In the genomic region with DNA sequence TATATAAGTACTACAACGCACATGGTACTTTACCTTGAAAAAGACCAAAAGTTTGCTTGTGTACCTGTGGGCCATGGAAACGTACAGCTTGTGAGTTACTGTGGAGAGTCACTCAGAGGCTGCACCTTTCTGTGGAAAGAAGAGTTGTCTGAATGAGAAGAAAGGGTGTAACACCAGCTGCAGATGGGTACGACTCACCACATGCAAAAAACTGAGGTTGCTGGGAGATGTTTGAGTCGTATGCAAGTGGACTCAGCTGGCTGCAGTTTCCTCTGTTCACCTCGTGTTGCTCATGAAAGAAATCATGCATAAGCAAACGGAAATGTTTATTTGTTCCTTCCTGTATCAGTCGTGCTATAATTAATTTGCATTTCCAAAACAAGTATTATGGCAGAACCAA, we compare ENCODE assay signal across 13 cellular contexts. TPM values are rescaled to one million over a fixed set of nuclear protein-coding genes. Genes with fewer than 3 reads are reported as not detected.
DNase-seq lines count a peak whose midpoint lies in the region; ATAC-seq and TF ChIP-seq lines count a peak whose summit lies in the region.
"Had no signal": no experiment of that assay in that cellular context is flagged by ENCODE, and none has a peak within 500 bp of the region (broad histone marks: within the 10 kb centered on the region; RNA-seq: fewer than 3 reads in every experiment).

No MANE protein-coding gene starts in this region.

- peak; percentile 55 for ATAC-seq in HG02852 (IDR thresholded peaks at IDR 0.05; ENCODE audit: unreplicated experiment)
- peak; percentile 76 to 91 for ATAC-seq in activated T-cell treated with anti-CD3 and anti-CD28 coated beads, Interleukin-2, amount 50 U/mL, for 72 hours (replicated peaks in 1 of 2)
- ATAC-seq in GM21737 (IDR thresholded peaks at IDR 0.05; ENCODE audit: unreplicated experiment): no peak

- peaks cover 17% of the 10 kb centered on the region for H3K27me3 Mint-ChIP-seq in activated T-cell treated with anti-CD3 and anti-CD28 coated beads, Interleukin-2, amount 50 U/mL, for 72 hours (ENCODE audit: low read depth)

- DNase-seq in GM12865 (ENCODE audit: low read depth) (peak; percentile 71), kidney glomerular epithelial cell (lab: John Stamatoyannopoulos, UW) (peak; percentile 7), DMS153 treated with DMSO at 0.1 percent for 48 hours (lab: John Stamatoyannopoulos, UW; ENCODE audit: unreplicated experiment) (no peak), NCI-H1694 (lab: John Stamatoyannopoulos, UW) (no peak)
- peak; percentile 14 to 20 for DNase-seq in activated T-cell treated with anti-CD3 and anti-CD28 coated beads, Interleukin-2, amount 50 U/mL, for 72 hours
- DNase-seq: DMS79 treated with DMSO at 0.1 percent for 48 hours, HCEC 1CT, NCI-H510A treated with DMSO at 0.1 percent for 48 hours, pancreas had no signal

- H3K36me3 Mint-ChIP-seq in activated T-cell treated with anti-CD3 and anti-CD28 coated beads, Interleukin-2, amount 50 U/mL, for 72 hours (ENCODE audit: insufficient read depth in 2 of 2): no peaks in the 10 kb centered on the region

- H3K4me3 Mint-ChIP-seq in activated T-cell treated with anti-CD3 and anti-CD28 coated beads, Interleukin-2, amount 50 U/mL, for 72 hours: peak overlapping the region in 1 of 2 donors; percentile 13

- no peaks in the 10 kb centered on the region for H3K9me3 Mint-ChIP-seq in activated T-cell treated with anti-CD3 and anti-CD28 coated beads, Interleukin-2, amount 50 U/mL, for 72 hours

- peaks cover 24% of the 10 kb centered on the region for H3K4me1 Mint-ChIP-seq in activated T-cell treated with anti-CD3 and anti-CD28 coated beads, Interleukin-2, amount 50 U/mL, for 72 hours (ENCODE audit: low read depth)

- no peak overlapping the region for H3K4me3 ChIP-seq in GM12865 (ENCODE audit: low read depth, low read length)
- H3K4me3 ChIP-seq: pancreas, SJSA1, tibial nerve had no signal

- no peak for TF ChIP-seq CTCF in GM12865 (IDR thresholded peaks at IDR 0.05; ENCODE audit: insufficient read depth, low read depth, low read length, missing control alignments)

- H3K27ac Mint-ChIP-seq in activated T-cell treated with anti-CD3 and anti-CD28 coated beads, Interleukin-2, amount 50 U/mL, for 72 hours: no peak overlapping the region

RNA-seq across cellular contexts. Expression of a gene that starts 22.4 kb away (rescaled TPM):
- 1 to 10 TPM in 1 of 2 donors, not detected in 1; 1.5 TPM for total RNA-seq in activated T-cell treated with anti-CD3 and anti-CD28 coated beads, Interleukin-2, amount 50 U/mL, for 72 hours
- total RNA-seq: SJSA1 had no signal

Comparison
In these comparisons a context has a peak if more than half of its experiments do, and no peak if none do; other contexts are left out.
1. DNase-seq: peak in GM12865 (single experiment), activated T-cell treated with anti-CD3 and anti-CD28 coated beads, Interleukin-2, amount 50 U/mL, for 72 hours (2 of 2) and kidney glomerular epithelial cell (single experiment); none in DMS153 treated with DMSO at 0.1 percent for 48 hours (single experiment) and NCI-H1694 (single experiment).